ENCODE assay signal across 1 cellular context in genomic region chr7:46461334-46461777, GRCh38.
TF ChIP-seq lines count a peak whose summit lies in the region.

No MANE protein-coding gene starts in this region.

TF ChIP-seq in K562, 482 proteins besides CTCF, POLR2A, EP300 and RAD21 (continued from another document and continues in another):
- no peak for TF ChIP-seq CUX1 (CRISPR knock-in tag; IDR thresholded peaks at IDR 0.05)
- TF ChIP-seq MNT (conservative IDR thresholded peaks at IDR 0.05) = 0 out of 4 replicates have a peak, but pooled peaks of 1 of the 2 experiments have one; percentile 24
- no peak for TF ChIP-seq NR4A1 (CRISPR knock-in tag; IDR thresholded peaks at IDR 0.05)
- TF ChIP-seq NR4A1 (tag; IDR thresholded peaks at IDR 0.05) = 0 out of 2 replicates have a peak, but pooled peaks have one; percentile 40
- TF ChIP-seq CREB3 (tag; conservative IDR thresholded peaks at IDR 0.05; ENCODE audit: low read depth) = no peak
- TF ChIP-seq TAL1 (IDR thresholded peaks at IDR 0.05) = peak; percentile 78
- no peak for TF ChIP-seq ZNF263 (CRISPR knock-in tag; IDR thresholded peaks at IDR 0.05; ENCODE audit: borderline replicate concordance)
- TF ChIP-seq ZNF175 (CRISPR knock-in tag; IDR thresholded peaks at IDR 0.05; ENCODE audit: low read depth) = 0 out of 2 replicates have a peak, but pooled peaks have one; percentile 31
- peak; percentile 73; the same call in 1 of the 2 replicates for TF ChIP-seq GTF2A2 (tag; IDR thresholded peaks at IDR 0.05)
- no peak for TF ChIP-seq ZFPM2 (CRISPR knock-in tag; IDR thresholded peaks at IDR 0.05)
- no peak; the same call in 1 of the 2 replicates for TF ChIP-seq FOSL1 (tag; conservative IDR thresholded peaks at IDR 0.05)
- no peak for TF ChIP-seq ZNF408 (CRISPR knock-in tag; IDR thresholded peaks at IDR 0.05; ENCODE audit: low read depth)
- no peak for TF ChIP-seq RUNX1 (IDR thresholded peaks at IDR 0.05; ENCODE audit: low read depth)
- TF ChIP-seq CBFA2T2 (conservative IDR thresholded peaks at IDR 0.05) = peak; percentile 79
- peak; percentile 19; the same call in 1 of the 2 replicates for TF ChIP-seq MTA2 (IDR thresholded peaks at IDR 0.05; ENCODE audit: low read depth)
- no peak for TF ChIP-seq MCM5 (IDR thresholded peaks at IDR 0.05; ENCODE audit: low read depth)
- TF ChIP-seq FOXJ3 (CRISPR knock-in tag; IDR thresholded peaks at IDR 0.05) = no peak
- TF ChIP-seq CXXC5 (CRISPR knock-in tag; IDR thresholded peaks at IDR 0.05) = 0 out of 2 replicates have a peak, but pooled peaks have one; percentile 32
- TF ChIP-seq SETDB1 (IDR thresholded peaks at IDR 0.05; ENCODE audit: low read length) = no peak
- TF ChIP-seq SREBF2 (CRISPR knock-in tag; IDR thresholded peaks at IDR 0.05) = no peak
- no peak for TF ChIP-seq POLR3A (IDR thresholded peaks at IDR 0.05; ENCODE audit: borderline replicate concordance, extremely low read depth, insufficient read depth, insufficient read length)
- TF ChIP-seq ZNF589 (CRISPR knock-in tag; IDR thresholded peaks at IDR 0.05; ENCODE audit: low read depth) = 0 out of 2 replicates have a peak, but pooled peaks have one; percentile 25
- no peak for TF ChIP-seq DDX20 (tag; IDR thresholded peaks at IDR 0.05; ENCODE audit: low read depth)
- TF ChIP-seq L3MBTL2 (IDR thresholded peaks at IDR 0.05) = 0 out of 2 replicates have a peak, but pooled peaks have one; percentile 29
- no peak for TF ChIP-seq NCOA4 (IDR thresholded peaks at IDR 0.05; ENCODE audit: partially characterized antibody)
- no peak for TF ChIP-seq ZNF696 (CRISPR knock-in tag; conservative IDR thresholded peaks at IDR 0.05)
- TF ChIP-seq ZBTB40 (IDR thresholded peaks at IDR 0.05) = no peak
- TF ChIP-seq ZBTB40 (CRISPR knock-in tag; IDR thresholded peaks at IDR 0.05) = no peak
- TF ChIP-seq ZBTB12 (CRISPR knock-in tag; IDR thresholded peaks at IDR 0.05) = peak; percentile 60
- peak; percentile 97 for TF ChIP-seq ZNF311 (CRISPR knock-in tag; IDR thresholded peaks at IDR 0.05)
- TF ChIP-seq ZNF766 (CRISPR knock-in tag; conservative IDR thresholded peaks at IDR 0.05) = 0 out of 2 replicates have a peak, but pooled peaks have one; percentile 28
- peak; percentile 74; the same call in 1 of the 2 replicates for TF ChIP-seq ID3 (CRISPR knock-in tag; IDR thresholded peaks at IDR 0.05)
- TF ChIP-seq ID3 (tag; IDR thresholded peaks at IDR 0.05) = no peak
- TF ChIP-seq MECOM (CRISPR knock-in tag; IDR thresholded peaks at IDR 0.05) = 0 out of 2 replicates have a peak, but pooled peaks have one; percentile 30
- TF ChIP-seq DMBX1 (CRISPR knock-in tag; IDR thresholded peaks at IDR 0.05; ENCODE audit: borderline replicate concordance) = peak; percentile 85; the same call in 1 of the 2 replicates
- no peak for TF ChIP-seq POLR2B (IDR thresholded peaks at IDR 0.05; ENCODE audit: low read depth, partially characterized antibody)
- TF ChIP-seq TEAD1 (CRISPR knock-in tag; IDR thresholded peaks at IDR 0.05) = peak in 1 of 2 experiments; percentile 69; a peak in 1 of 4 replicates
- TF ChIP-seq ZNF592 (IDR thresholded peaks at IDR 0.05) = peak; percentile 73
- no peak for TF ChIP-seq ZNF507 (tag; conservative IDR thresholded peaks at IDR 0.05)
- TF ChIP-seq NFXL1 (CRISPR knock-in tag; IDR thresholded peaks at IDR 0.05) = peak; percentile 55; the same call in 1 of the 2 replicates
